ENCODE assay signal across 18 cellular contexts in genomic region chr2:134142341-134142738, GRCh38.
A peak's percentile ranks its signal among the peaks of the same experiment; 100 is the strongest.
DNase-seq lines count a peak whose midpoint lies in the region; ATAC-seq, FAIRE-seq and TF ChIP-seq lines count a peak whose summit lies in the region.
"Had no signal": no experiment of that assay in that cellular context is flagged by ENCODE, and none has a peak within 500 bp of the region (broad histone marks: within the 10 kb centered on the region; RNA-seq: fewer than 3 reads in every experiment).

No MANE protein-coding gene starts in this region.

- H3K4me1 ChIP-seq in H1 (replicated peaks in 1 of 4; ENCODE audit: control insufficient read depth in 3 of 4, insufficient read depth in 4 of 4, low read length in 3 of 4) (peaks cover 4 to 26% (median 22%) of the 10 kb centered on the region in 4 experiments), small intestine (ENCODE audit: control insufficient read depth in 2 of 2, insufficient read depth in 1 of 2, low read depth in 1 of 2, low read length in 1 of 2) (peaks cover 29 to 42% of the 10 kb centered on the region in 2 donors)

- H4K91ac ChIP-seq in H1 (replicated peaks; ENCODE audit: insufficient read length, low read length): no peak overlapping the region

- TF ChIP-seq RAD21 in H1 (IDR thresholded peaks at IDR 0.05 in 1 of 2, conservative IDR thresholded peaks at IDR 0.05 in 1 of 2; ENCODE audit: low read depth in 2 of 2, low read length in 2 of 2): no peak

- H3K27ac ChIP-seq in H1 (ENCODE audit: low read depth, low read length): no peak overlapping the region
- peak overlapping the region in 1 of 2 donors; percentile 34 for H3K27ac ChIP-seq in small intestine (ENCODE audit: low read depth in 1 of 2, low read length in 1 of 2)
- H3K27ac ChIP-seq: brain microvascular endothelial cell, foreskin keratinocyte, RWPE1 had no signal

- WGBS in H1 (ENCODE audit: extremely low coverage in 1 of 2, insufficient coverage in 1 of 2, insufficient read length in 1 of 2, insufficient replicate concordance in 2 of 2, low coverage in 1 of 2, low lambda C conversion rate in 2 of 2, missing lambda C conversion rate in 1 of 2), 2 experiments: 95% methylated on average over 4 of the region's 4 CpGs; no CpG with 5 or more reads in 1 of the 2 experiments
- WGBS in small intestine, 3 donors: 68 to 79% (median 72%) methylated on average over 4 of the region's 4 CpGs

- H3K36me3 ChIP-seq in H1 (ENCODE audit: control insufficient read depth in 2 of 4, insufficient read depth in 4 of 4, low read length in 3 of 4): no peaks in the 10 kb centered on the region
- peaks cover 0 to 2% of the 10 kb centered on the region in 2 donors for H3K36me3 ChIP-seq in small intestine (ENCODE audit: control insufficient read depth in 2 of 2, insufficient read depth in 2 of 2, low read length in 2 of 2)
- H3K36me3 ChIP-seq: brain microvascular endothelial cell had no signal

- H3K4me1 Mint-ChIP-seq in activated T-cell treated with anti-CD3 and anti-CD28 coated beads, Interleukin-2, amount 50 U/mL, for 24 hours (ENCODE audit: low read depth): peaks cover 94% of the 10 kb centered on the region

- H2AFZ ChIP-seq in H1 (ENCODE audit: low read length): no peak overlapping the region

- no peak overlapping the region for H3K9ac ChIP-seq in H1 (replicated peaks in 1 of 4; ENCODE audit: extremely low read depth in 1 of 4, low read depth in 3 of 4, low read length in 3 of 4)

- peaks cover 35% of the 10 kb centered on the region for H3K36me3 Mint-ChIP-seq in activated T-cell treated with anti-CD3 and anti-CD28 coated beads, Interleukin-2, amount 50 U/mL, for 24 hours (ENCODE audit: low read depth)

- no peak for TF ChIP-seq EP300 in H1 (IDR thresholded peaks at IDR 0.05; ENCODE audit: borderline replicate concordance in 1 of 2, low read depth in 2 of 2, low read length in 2 of 2)

- FAIRE-seq in H1 (lab: Jason Lieb, UNC): no peak
- no peak for FAIRE-seq in small intestine (lab: Jason Lieb, UNC)
- FAIRE-seq: H54, islet of Langerhans had no signal

- H3K9me3 Mint-ChIP-seq in activated T-cell treated with anti-CD3 and anti-CD28 coated beads, Interleukin-2, amount 50 U/mL, for 24 hours: no peaks in the 10 kb centered on the region
- H3K9me3 Mint-ChIP-seq: nephron; T-helper 1 cell treated with Interleukin-12 subunit alpha and Interleukin-12 subunit beta and Interleukin-4 antibody, amounts not matched to agents 30 μg/mL and 1 μg/mL, for 36 hours had no signal

- H3K18ac ChIP-seq in H1 (ENCODE audit: extremely low read depth, low read length): no peak overlapping the region

- H2AK5ac ChIP-seq in H1 (ENCODE audit: low read depth, low read length): peak overlapping the region; percentile 66; the same call in 1 of the 2 replicates

- H2BK15ac ChIP-seq in H1 (ENCODE audit: low read length): peak overlapping the region; percentile 23; the same call in 1 of the 2 replicates

- no peak overlapping the region for H3K4me3 Mint-ChIP-seq in activated T-cell treated with anti-CD3 and anti-CD28 coated beads, Interleukin-2, amount 50 U/mL, for 24 hours
- H3K4me3 Mint-ChIP-seq: nephron; T-helper 1 cell treated with Interleukin-12 subunit alpha and Interleukin-12 subunit beta and Interleukin-4 antibody, amounts not matched to agents 30 μg/mL and 1 μg/mL, for 36 hours had no signal

- CTCF ChIA-PET in H1 (lab: Charles Lee; ENCODE audit: partially characterized antibody): interaction anchor here (1.0 to 1.6 kb wide), 3 partner anchors 24 to 102 kb away, joined by 3 to 4 read pairs (median 3); no protein-coding TSS in a partner anchor

- no peaks in the 10 kb centered on the region; the same call in 1 of the 2 replicates for H3K23me2 ChIP-seq in H1 (ENCODE audit: low read depth, low read length)

- peaks cover 4 to 6% of the 10 kb centered on the region in 2 experiments for H4K20me1 ChIP-seq in H1 (replicated peaks in 1 of 2; ENCODE audit: control insufficient read depth in 1 of 2, insufficient read depth in 2 of 2, low read length in 2 of 2)

- TF ChIP-seq CTCF in H1 (IDR thresholded peaks at IDR 0.05; ENCODE audit: control extremely low read depth in 1 of 3, insufficient read depth in 1 of 3, low read depth in 1 of 3, low read length in 3 of 3): no peak

- no peak for ATAC-seq in HG02759 (IDR thresholded peaks at IDR 0.05; ENCODE audit: unreplicated experiment)
- ATAC-seq in HG03342 (IDR thresholded peaks at IDR 0.05; ENCODE audit: unreplicated experiment): no peak

- peaks cover 18% of the 10 kb centered on the region for H3K79me1 ChIP-seq in H1 (ENCODE audit: low read depth, low read length)

- no peak overlapping the region for H3K4ac ChIP-seq in H1 (replicated peaks; ENCODE audit: insufficient read length, low read depth, low read length)

- H3K9me3 ChIP-seq in H1 (ENCODE audit: insufficient read depth in 2 of 2, low read depth in 1 of 2, low read length in 1 of 2) (no peaks in the 10 kb centered on the region), small intestine (ENCODE audit: control insufficient read depth, low read depth) (no peaks in the 10 kb centered on the region)

- H3K27ac Mint-ChIP-seq in activated T-cell treated with anti-CD3 and anti-CD28 coated beads, Interleukin-2, amount 50 U/mL, for 24 hours: peak overlapping the region; percentile 69
- H3K27ac Mint-ChIP-seq: nephron; T-helper 1 cell treated with Interleukin-12 subunit alpha and Interleukin-12 subunit beta and Interleukin-4 antibody, amounts not matched to agents 30 μg/mL and 1 μg/mL, for 36 hours had no signal

- no peaks in the 10 kb centered on the region for H3K27me3 ChIP-seq in H1 (replicated peaks in 1 of 4; ENCODE audit: control insufficient read depth in 3 of 4, extremely low read depth in 1 of 4, insufficient read depth in 3 of 4, low read length in 3 of 4)
- no peaks in the 10 kb centered on the region for H3K27me3 ChIP-seq in small intestine (ENCODE audit: control insufficient read depth in 2 of 2, insufficient read depth in 2 of 2, low read length in 2 of 2)
- H3K27me3 ChIP-seq: brain microvascular endothelial cell, foreskin keratinocyte had no signal

- H3K56ac ChIP-seq in H1 (replicated peaks; ENCODE audit: insufficient read length, low read depth, low read length): no peak overlapping the region

- 0 out of 2 replicates have a peak overlapping the region, but pooled peaks have one; percentile 84 for H2BK5ac ChIP-seq in H1 (ENCODE audit: low read depth, low read length)

- H3K4me2 ChIP-seq in H1 (ENCODE audit: insufficient read depth in 1 of 2, low read depth in 2 of 2, low read length in 2 of 2): peak overlapping the region in 1 of 2 experiments; percentile 48; a peak in 1 of 4 replicates

- H3K4me3 ChIP-seq in H1 (ENCODE audit: extremely low read depth in 1 of 4, insufficient read depth in 2 of 4, low read depth in 3 of 4, low read length in 4 of 4) (no peak overlapping the region), small intestine (ENCODE audit: low read depth in 1 of 2, low read length in 2 of 2) (no peak overlapping the region)

- H3K14ac ChIP-seq in H1 (ENCODE audit: insufficient read length): no peak overlapping the region

- DNase-seq in activated T-cell treated with anti-CD3 and anti-CD28 coated beads, Interleukin-2, amount 50 U/mL, for 24 hours: no peak
- no peak for DNase-seq in activated T-cell treated with anti-CD3 and anti-CD28 coated beads, Interleukin-2, amount 50 U/mL, for 1 hour
- DNase-seq in M059J (ENCODE audit: low read depth) (peak; percentile 60), H1 (ENCODE audit: low read depth in 1 of 2, low spot score in 2 of 2) (no peak), small intestine (peak; percentile 47)
- no peak for DNase-seq in stimulated activated CD4-positive, alpha-beta T cell treated with anti-CD3 and anti-CD28 coated beads, Interleukin-2, amount 100 ng/mL, for 48 hours
- DNase-seq: effector CD4-positive, alpha-beta T cell; NCI-H2029 treated with DMSO at 0.1 percent for 48 hours; NCI-H526 treated with DMSO at 0.1 percent for 48 hours had no signal

- no peak overlapping the region for H4K5ac ChIP-seq in H1 (ENCODE audit: insufficient read length, low read depth, low read length)

- POLR2A ChIA-PET in H1 (lab: Charles Lee; ENCODE audit: partially characterized antibody): no interaction called here

- TF ChIP-seq POLR2A in H1 (IDR thresholded peaks at IDR 0.05; ENCODE audit: control extremely low read depth in 1 of 2, low read depth in 2 of 2, low read length in 2 of 2): no peak

- H2BK120ac ChIP-seq in H1 (replicated peaks; ENCODE audit: low read depth, low read length): no peak overlapping the region

- no peaks in the 10 kb centered on the region for H3K27me3 Mint-ChIP-seq in activated T-cell treated with anti-CD3 and anti-CD28 coated beads, Interleukin-2, amount 50 U/mL, for 24 hours

- 0 out of 2 replicates have a peak overlapping the region, but pooled peaks have one; percentile 87 for H2BK20ac ChIP-seq in H1 (ENCODE audit: low read length)

- peaks cover under 1 to 85% of the 10 kb centered on the region in 2 experiments for H3K79me2 ChIP-seq in H1 (ENCODE audit: control insufficient read depth in 1 of 2, insufficient read depth in 2 of 2, low read length in 2 of 2)

- H4K8ac ChIP-seq in H1 (ENCODE audit: extremely low read depth, insufficient read depth, low read length): no peak overlapping the region

- no peak overlapping the region for H3K23ac ChIP-seq in H1 (ENCODE audit: insufficient read length)

- H2BK12ac ChIP-seq in H1 (ENCODE audit: low read depth, low read length): peak overlapping the region; percentile 86; the same call in 1 of the 2 replicates

TF ChIP-seq in H1, 55 proteins besides CTCF, POLR2A, EP300 and RAD21:
- no peak for TF ChIP-seq ASH2L (IDR thresholded peaks at IDR 0.05; ENCODE audit: low read length)
- TF ChIP-seq CBX8 (IDR thresholded peaks at IDR 0.05; ENCODE audit: borderline replicate concordance, low read depth, low read length): no peak
- no peak for TF ChIP-seq SP4 (IDR thresholded peaks at IDR 0.05; ENCODE audit: low read length)
- no peak for TF ChIP-seq KDM1A (IDR thresholded peaks at IDR 0.05; ENCODE audit: borderline replicate concordance, low read length)
- no peak for TF ChIP-seq TBP (IDR thresholded peaks at IDR 0.05; ENCODE audit: low read depth, low read length)
- TF ChIP-seq FOSL1 (IDR thresholded peaks at IDR 0.05; ENCODE audit: insufficient read depth, low read depth, low read length): no peak
- TF ChIP-seq BACH1 (IDR thresholded peaks at IDR 0.05; ENCODE audit: low read length): no peak
- no peak for TF ChIP-seq SRF (IDR thresholded peaks at IDR 0.05; ENCODE audit: low read depth, low read length)
- TF ChIP-seq RBBP5 (IDR thresholded peaks at IDR 0.05; ENCODE audit: borderline replicate concordance, low read depth, low read length): no peak
- no peak for TF ChIP-seq HDAC2 (IDR thresholded peaks at IDR 0.05; ENCODE audit: borderline replicate concordance in 1 of 2, low read depth in 2 of 2, low read length in 2 of 2)

Comparison
In these comparisons a context has a peak if more than half of its experiments do, and no peak if none do; other contexts are left out.
1. DNase-seq: peak in M059J (single experiment) and small intestine (single experiment); none in activated T-cell treated with anti-CD3 and anti-CD28 coated beads, Interleukin-2, amount 50 U/mL, for 24 hours (single experiment), activated T-cell treated with anti-CD3 and anti-CD28 coated beads, Interleukin-2, amount 50 U/mL, for 1 hour (single experiment), H1 (0 of 2) and stimulated activated CD4-positive, alpha-beta T cell treated with anti-CD3 and anti-CD28 coated beads, Interleukin-2, amount 100 ng/mL, for 48 hours (0 of 2).